In the genomic region with DNA sequence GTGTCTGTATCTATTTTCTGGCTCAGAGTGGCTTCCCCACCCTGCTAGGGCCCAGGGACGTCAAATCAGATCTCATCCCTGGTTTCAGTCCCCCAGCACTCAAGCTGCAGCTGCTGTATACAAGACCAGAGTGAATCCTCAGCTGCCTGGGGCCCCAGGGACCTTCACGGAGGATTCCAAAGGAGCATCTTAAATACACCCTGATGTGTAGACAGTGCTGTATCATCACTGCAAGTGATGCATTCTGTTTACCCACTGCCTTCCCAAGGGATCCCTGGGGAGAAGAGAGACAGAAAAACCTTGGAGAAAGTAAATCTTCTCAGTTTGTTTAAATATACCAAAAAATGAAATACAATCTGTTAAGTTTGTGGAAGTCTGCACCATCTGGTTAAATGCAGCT, we compare ENCODE assay signal across 22 cellular contexts.
"Had no signal": no experiment of that assay in that cellular context is flagged by ENCODE, and none has a peak within 500 bp of the region (broad histone marks: within the 10 kb centered on the region; RNA-seq: fewer than 3 reads in every experiment).

No MANE protein-coding gene starts in this region.

- H3K27ac Mint-ChIP-seq: activated naive CD8-positive, alpha-beta T cell; mesothelial cell of epicardium; type B pancreatic cell; WTC11 had no signal

- H3K27ac ChIP-seq: adrenal gland, coronary artery, esophagus muscularis mucosa, spleen, thoracic aorta, vagina had no signal

- ATAC-seq: left ventricle myocardium superior, sciatic nerve, WTC11 had no signal

- H3K27me3 Mint-ChIP-seq: type B pancreatic cell had no signal

- H3K4me3 ChIP-seq: adrenal gland, coronary artery, esophagus muscularis mucosa, spleen, thoracic aorta, vagina had no signal

- H3K9me3 ChIP-seq: adrenal gland, esophagus muscularis mucosa, spleen, thoracic aorta, vagina had no signal

- H3K9me3 Mint-ChIP-seq: mesothelial cell of epicardium, nephron progenitor cell, type B pancreatic cell had no signal

- H3K4me3 Mint-ChIP-seq: activated naive CD8-positive, alpha-beta T cell; mesothelial cell of epicardium; nephron progenitor cell; type B pancreatic cell; WTC11 had no signal

- H3K36me3 ChIP-seq: adrenal gland, esophagus muscularis mucosa, spleen, thoracic aorta, vagina had no signal

- H3K27me3 ChIP-seq: adrenal gland, esophagus muscularis mucosa, spleen, vagina had no signal

- DNase-seq: activated T-cell treated with anti-CD3 and anti-CD28 coated beads, Interleukin-2, amount 50 U/mL, for 1 hour; adrenal gland; cerebellar nuclear complex; foreskin fibroblast; hippocampal formation; left ventricle myocardium superior; mammary epithelial cell; nephron progenitor cell; posterior cingulate gyrus; spleen; stimulated activated CD4-positive, alpha-beta T cell treated with anti-CD3 and anti-CD28 coated beads, Interleukin-4, amount 100 ng/mL, for 1 hour; stimulated activated naive CD4-positive, alpha-beta T cell; T1000 had no signal

- H3K36me3 Mint-ChIP-seq: activated naive CD8-positive, alpha-beta T cell; mesothelial cell of epicardium; type B pancreatic cell; WTC11 had no signal

- H3K4me1 Mint-ChIP-seq: mesothelial cell of epicardium, nephron progenitor cell had no signal

- H3K4me1 ChIP-seq: adrenal gland, esophagus muscularis mucosa, spleen, vagina had no signal
